In the genomic region with DNA sequence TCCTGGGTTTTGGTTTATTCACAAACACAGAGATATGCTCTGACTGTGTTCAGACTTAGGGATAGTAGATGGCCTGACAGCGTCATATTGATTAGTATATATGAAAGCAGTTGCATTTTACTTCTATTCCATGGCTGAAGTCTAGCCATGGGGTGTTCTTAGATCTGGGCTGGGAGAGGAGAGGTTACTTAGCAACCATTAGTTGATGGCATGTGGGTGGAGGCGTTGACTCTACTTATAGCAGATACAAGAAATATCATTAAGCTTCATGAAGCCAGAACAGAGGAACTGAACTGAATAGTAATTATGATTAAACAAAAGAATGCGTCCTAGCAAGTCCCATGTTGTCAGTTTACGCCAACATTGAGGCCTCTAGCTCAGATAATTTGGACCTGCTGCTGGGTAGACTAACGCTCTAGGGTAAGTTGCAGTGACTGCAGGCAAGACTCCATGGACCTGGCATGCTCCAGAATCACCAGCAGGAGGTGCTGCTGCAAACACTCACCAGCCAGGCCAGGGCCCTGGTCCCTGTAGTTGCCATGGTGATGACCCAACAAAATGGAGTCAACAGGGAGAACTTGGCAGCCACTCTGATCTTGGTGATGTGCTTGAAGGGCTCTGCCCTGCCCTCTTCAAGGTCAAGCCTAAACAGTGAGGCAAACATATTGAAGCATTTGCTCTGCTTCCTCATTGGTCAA, we compare ENCODE assay signal across 10 cellular contexts.
DNase-seq lines count a peak whose midpoint lies in the region; ATAC-seq, FAIRE-seq and TF ChIP-seq lines count a peak whose summit lies in the region.
"Had no signal": no experiment of that assay in that cellular context is flagged by ENCODE, and none has a peak within 500 bp of the region (broad histone marks: within the 10 kb centered on the region; RNA-seq: fewer than 3 reads in every experiment).

No MANE protein-coding gene starts in this region.

- in situ Hi-C loops in astrocyte of the cerebellum (cut with HindIII; ENCODE audit: low sequenced_read_pairs) = no loop called here

- no peak overlapping the region for H3K4me2 ChIP-seq in DOHH2 (ENCODE audit: low read length)

- no peaks in the 10 kb centered on the region for H3K4me1 ChIP-seq in DOHH2 (ENCODE audit: control insufficient read depth, low read length)
- no peaks in the 10 kb centered on the region for H3K4me1 ChIP-seq in mucosa of descending colon (ENCODE audit: low read depth)
- no peaks in the 10 kb centered on the region for H3K4me1 ChIP-seq in vagina

- no peak for TF ChIP-seq POLR2A in vagina (IDR thresholded peaks at IDR 0.05)

- ATAC-seq in mucosa of descending colon (peak; percentile 46), GM21423 (IDR thresholded peaks at IDR 0.05; ENCODE audit: unreplicated experiment) (no peak)

- peak; percentile 36 for FAIRE-seq in HTR-8/SVneo (lab: Jason Lieb, UNC)
- FAIRE-seq: GM12891 had no signal

- H3F3A ChIP-seq in DOHH2 (ENCODE audit: control insufficient read depth, insufficient read depth) = no peaks in the 10 kb centered on the region

- H3K9me2 ChIP-seq in DOHH2 (replicated peaks; ENCODE audit: control insufficient read depth, low read length) = no peaks in the 10 kb centered on the region

- H3K36me3 ChIP-seq in DOHH2 (ENCODE audit: control insufficient read depth, low read length) (no peaks in the 10 kb centered on the region), mucosa of descending colon (ENCODE audit: low read depth) (no peaks in the 10 kb centered on the region), vagina (no peaks in the 10 kb centered on the region)

- intact Hi-C loops in mucosa of descending colon (cut with DNase I, micrococcal nuclease) = no loop called here
- intact Hi-C loops in vagina (cut with DNase I) = no loop called here

- H3K4me3 ChIP-seq in DOHH2 (ENCODE audit: low read length) = no peak overlapping the region
- H3K4me3 ChIP-seq in astrocyte of the cerebellum (ENCODE audit: low read depth, low read length) = no peak overlapping the region
- no peak overlapping the region for H3K4me3 ChIP-seq in mucosa of descending colon
- H3K4me3 ChIP-seq in vagina = no peak overlapping the region

- TF ChIP-seq CTCF in DOHH2 (IDR thresholded peaks at IDR 0.05; ENCODE audit: low read depth, low read length, poor library complexity, severe bottlenecking) = peak; percentile 51
- peak; percentile 17 for TF ChIP-seq CTCF in astrocyte of the cerebellum (IDR thresholded peaks at IDR 0.05; ENCODE audit: low read depth, low read length, missing control alignments)
- TF ChIP-seq CTCF in mucosa of descending colon (IDR thresholded peaks at IDR 0.05) = no peak
- no peak for TF ChIP-seq CTCF in vagina (IDR thresholded peaks at IDR 0.05)

- no peaks in the 10 kb centered on the region for H4K20me1 ChIP-seq in DOHH2 (ENCODE audit: control insufficient read depth, insufficient read depth, low read depth, low read length)

- H3K79me2 ChIP-seq in DOHH2 (ENCODE audit: control insufficient read depth, low read length) = no peaks in the 10 kb centered on the region

- H3K27ac ChIP-seq in DOHH2 (ENCODE audit: low read depth, low read length) (no peak overlapping the region), vagina (no peak overlapping the region)
- H3K27ac ChIP-seq: epithelial cell of prostate had no signal

- no peak for DNase-seq in HTR-8/SVneo (ENCODE audit: insufficient read length, low spot score)
- DNase-seq in astrocyte of the cerebellum (ENCODE audit: low read depth) = no peak
- DNase-seq in mucosa of descending colon = no peak
- DNase-seq in SHP77 (lab: John Stamatoyannopoulos, UW) = no peak
- no peak for DNase-seq in vagina (ENCODE audit: extremely low spot score in 2 of 2)
- DNase-seq: NCI-H226 had no signal

- H3K27me3 ChIP-seq in DOHH2 (ENCODE audit: control insufficient read depth, low read length) (0 out of 2 replicates have a peak, but pooled peaks cover 2% of the 10 kb centered on the region), vagina (no peaks in the 10 kb centered on the region)

- no peaks in the 10 kb centered on the region for H3K9me3 ChIP-seq in DOHH2 (ENCODE audit: control insufficient read depth, insufficient read depth, low read length)
- H3K9me3 ChIP-seq in mucosa of descending colon = no peaks in the 10 kb centered on the region
- H3K9me3 ChIP-seq in vagina = no peaks in the 10 kb centered on the region

Comparison
In these comparisons a context has a peak if more than half of its experiments do, and no peak if none do; other contexts are left out.
1. CTCF ChIP-seq: peak in DOHH2 (single experiment) and astrocyte of the cerebellum (single experiment); none in mucosa of descending colon (single experiment) and vagina (0 of 3).